ENCODE assay signal across 1 cellular context in genomic region chr19:40416918-40417713, GRCh38.
TF ChIP-seq lines count a peak whose summit lies in the region.

No MANE protein-coding gene starts in this region.

TF ChIP-seq in HEK293, 187 proteins besides CTCF, POLR2A, EP300 and RAD21 (continued from another document):
- TF ChIP-seq GFI1B (tag by site-specific recombination; IDR thresholded peaks at IDR 0.05) (no peak), ZNF645 (tag by site-specific recombination; IDR thresholded peaks at IDR 0.05) (no peak), ZNF488 (tag by site-specific recombination; IDR thresholded peaks at IDR 0.05) (no peak), ZNF214 (tag by site-specific recombination; IDR thresholded peaks at IDR 0.05; ENCODE audit: borderline replicate concordance) (no peak), ZBTB10 (tag by site-specific recombination; IDR thresholded peaks at IDR 0.05) (0 out of 2 replicates have a peak, but pooled peaks have one; percentile 48), ZSCAN4 (tag by site-specific recombination; IDR thresholded peaks at IDR 0.05) (no peak), SCRT1 (tag by site-specific recombination; IDR thresholded peaks at IDR 0.05; ENCODE audit: borderline replicate concordance) (no peak), ZNF596 (tag by site-specific recombination; IDR thresholded peaks at IDR 0.05) (peak; percentile 26; the same call in 1 of the 2 replicates), ZNF146 (tag by site-specific recombination; IDR thresholded peaks at IDR 0.05) (no peak), ZNF302 (tag by site-specific recombination; IDR thresholded peaks at IDR 0.05; ENCODE audit: low read depth) (no peak), ZSCAN5A (tag by site-specific recombination; IDR thresholded peaks at IDR 0.05) (no peak), ZNF514 (tag by site-specific recombination; IDR thresholded peaks at IDR 0.05) (no peak), TCF7L2 (IDR thresholded peaks at IDR 0.05; ENCODE audit: borderline replicate concordance, low read depth, low read length) (no peak), ZNF560 (tag by site-specific recombination; IDR thresholded peaks at IDR 0.05; ENCODE audit: borderline replicate concordance) (no peak), ZBTB7A (tag by site-specific recombination; IDR thresholded peaks at IDR 0.05; ENCODE audit: low read depth) (0 out of 2 replicates have a peak, but pooled peaks have one; percentile 6), ZNF239 (tag by site-specific recombination; IDR thresholded peaks at IDR 0.05) (no peak), TSHZ1 (tag by site-specific recombination; IDR thresholded peaks at IDR 0.05; ENCODE audit: borderline replicate concordance) (no peak), ZBTB8A (tag by site-specific recombination; IDR thresholded peaks at IDR 0.05) (no peak), ZNF48 (tag by site-specific recombination; IDR thresholded peaks at IDR 0.05) (no peak), YY2 (tag by site-specific recombination; IDR thresholded peaks at IDR 0.05) (no peak), ZNF23 (tag by site-specific recombination; IDR thresholded peaks at IDR 0.05; ENCODE audit: borderline replicate concordance) (no peak), KLF8 (tag by site-specific recombination; IDR thresholded peaks at IDR 0.05) (no peak; the same call in 1 of the 2 replicates), ZNF776 (tag by site-specific recombination; IDR thresholded peaks at IDR 0.05; ENCODE audit: borderline replicate concordance) (no peak), ZNF175 (tag by site-specific recombination; IDR thresholded peaks at IDR 0.05) (no peak), ZNF549 (tag by site-specific recombination; IDR thresholded peaks at IDR 0.05) (no peak), EGR2 (tag by site-specific recombination; IDR thresholded peaks at IDR 0.05; ENCODE audit: low read depth) (no peak), KLF9 (tag by site-specific recombination; IDR thresholded peaks at IDR 0.05; ENCODE audit: low read depth) (peak; percentile 73), SP3 (tag by site-specific recombination; IDR thresholded peaks at IDR 0.05) (peak; percentile 55), ZNF544 (tag by site-specific recombination; IDR thresholded peaks at IDR 0.05) (no peak)
- TF ChIP-seq, protein P1, sequence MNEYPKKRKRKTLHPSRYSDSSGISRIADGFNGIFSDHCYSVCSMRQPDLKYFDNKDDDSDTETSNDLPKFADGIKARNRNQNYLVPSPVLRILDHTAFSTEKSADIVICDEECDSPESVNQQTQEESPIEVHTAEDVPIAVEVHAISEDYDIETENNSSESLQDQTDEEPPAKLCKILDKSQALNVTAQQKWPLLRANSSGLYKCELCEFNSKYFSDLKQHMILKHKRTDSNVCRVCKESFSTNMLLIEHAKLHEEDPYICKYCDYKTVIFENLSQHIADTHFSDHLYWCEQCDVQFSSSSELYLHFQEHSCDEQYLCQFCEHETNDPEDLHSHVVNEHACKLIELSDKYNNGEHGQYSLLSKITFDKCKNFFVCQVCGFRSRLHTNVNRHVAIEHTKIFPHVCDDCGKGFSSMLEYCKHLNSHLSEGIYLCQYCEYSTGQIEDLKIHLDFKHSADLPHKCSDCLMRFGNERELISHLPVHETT (tag by site-specific recombination; IDR thresholded peaks at IDR 0.05), result peak; percentile 15; the same call in 1 of the 2 replicates
- TF ChIP-seq, protein P2, sequence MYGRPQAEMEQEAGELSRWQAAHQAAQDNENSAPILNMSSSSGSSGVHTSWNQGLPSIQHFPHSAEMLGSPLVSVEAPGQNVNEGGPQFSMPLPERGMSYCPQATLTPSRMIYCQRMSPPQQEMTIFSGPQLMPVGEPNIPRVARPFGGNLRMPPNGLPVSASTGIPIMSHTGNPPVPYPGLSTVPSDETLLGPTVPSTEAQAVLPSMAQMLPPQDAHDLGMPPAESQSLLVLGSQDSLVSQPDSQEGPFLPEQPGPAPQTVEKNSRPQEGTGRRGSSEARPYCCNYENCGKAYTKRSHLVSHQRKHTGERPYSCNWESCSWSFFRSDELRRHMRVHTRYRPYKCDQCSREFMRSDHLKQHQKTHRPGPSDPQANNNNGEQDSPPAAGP (tag by site-specific recombination; IDR thresholded peaks at IDR 0.05), result no peak
- TF ChIP-seq, protein P3, sequence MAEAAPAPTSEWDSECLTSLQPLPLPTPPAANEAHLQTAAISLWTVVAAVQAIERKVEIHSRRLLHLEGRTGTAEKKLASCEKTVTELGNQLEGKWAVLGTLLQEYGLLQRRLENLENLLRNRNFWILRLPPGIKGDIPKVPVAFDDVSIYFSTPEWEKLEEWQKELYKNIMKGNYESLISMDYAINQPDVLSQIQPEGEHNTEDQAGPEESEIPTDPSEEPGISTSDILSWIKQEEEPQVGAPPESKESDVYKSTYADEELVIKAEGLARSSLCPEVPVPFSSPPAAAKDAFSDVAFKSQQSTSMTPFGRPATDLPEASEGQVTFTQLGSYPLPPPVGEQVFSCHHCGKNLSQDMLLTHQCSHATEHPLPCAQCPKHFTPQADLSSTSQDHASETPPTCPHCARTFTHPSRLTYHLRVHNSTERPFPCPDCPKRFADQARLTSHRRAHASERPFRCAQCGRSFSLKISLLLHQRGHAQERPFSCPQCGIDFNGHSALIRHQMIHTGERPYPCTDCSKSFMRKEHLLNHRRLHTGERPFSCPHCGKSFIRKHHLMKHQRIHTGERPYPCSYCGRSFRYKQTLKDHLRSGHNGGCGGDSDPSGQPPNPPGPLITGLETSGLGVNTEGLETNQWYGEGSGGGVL (tag by site-specific recombination; IDR thresholded peaks at IDR 0.05), result 0 out of 2 replicates have a peak, but pooled peaks have one; percentile 17
- TF ChIP-seq, protein P4, sequence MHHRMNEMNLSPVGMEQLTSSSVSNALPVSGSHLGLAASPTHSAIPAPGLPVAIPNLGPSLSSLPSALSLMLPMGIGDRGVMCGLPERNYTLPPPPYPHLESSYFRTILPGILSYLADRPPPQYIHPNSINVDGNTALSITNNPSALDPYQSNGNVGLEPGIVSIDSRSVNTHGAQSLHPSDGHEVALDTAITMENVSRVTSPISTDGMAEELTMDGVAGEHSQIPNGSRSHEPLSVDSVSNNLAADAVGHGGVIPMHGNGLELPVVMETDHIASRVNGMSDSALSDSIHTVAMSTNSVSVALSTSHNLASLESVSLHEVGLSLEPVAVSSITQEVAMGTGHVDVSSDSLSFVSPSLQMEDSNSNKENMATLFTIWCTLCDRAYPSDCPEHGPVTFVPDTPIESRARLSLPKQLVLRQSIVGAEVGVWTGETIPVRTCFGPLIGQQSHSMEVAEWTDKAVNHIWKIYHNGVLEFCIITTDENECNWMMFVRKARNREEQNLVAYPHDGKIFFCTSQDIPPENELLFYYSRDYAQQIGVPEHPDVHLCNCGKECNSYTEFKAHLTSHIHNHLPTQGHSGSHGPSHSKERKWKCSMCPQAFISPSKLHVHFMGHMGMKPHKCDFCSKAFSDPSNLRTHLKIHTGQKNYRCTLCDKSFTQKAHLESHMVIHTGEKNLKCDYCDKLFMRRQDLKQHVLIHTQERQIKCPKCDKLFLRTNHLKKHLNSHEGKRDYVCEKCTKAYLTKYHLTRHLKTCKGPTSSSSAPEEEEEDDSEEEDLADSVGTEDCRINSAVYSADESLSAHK (tag by site-specific recombination; IDR thresholded peaks at IDR 0.05), result no peak
